19 cellular contexts compared by ENCODE assay signal in the genomic region with DNA sequence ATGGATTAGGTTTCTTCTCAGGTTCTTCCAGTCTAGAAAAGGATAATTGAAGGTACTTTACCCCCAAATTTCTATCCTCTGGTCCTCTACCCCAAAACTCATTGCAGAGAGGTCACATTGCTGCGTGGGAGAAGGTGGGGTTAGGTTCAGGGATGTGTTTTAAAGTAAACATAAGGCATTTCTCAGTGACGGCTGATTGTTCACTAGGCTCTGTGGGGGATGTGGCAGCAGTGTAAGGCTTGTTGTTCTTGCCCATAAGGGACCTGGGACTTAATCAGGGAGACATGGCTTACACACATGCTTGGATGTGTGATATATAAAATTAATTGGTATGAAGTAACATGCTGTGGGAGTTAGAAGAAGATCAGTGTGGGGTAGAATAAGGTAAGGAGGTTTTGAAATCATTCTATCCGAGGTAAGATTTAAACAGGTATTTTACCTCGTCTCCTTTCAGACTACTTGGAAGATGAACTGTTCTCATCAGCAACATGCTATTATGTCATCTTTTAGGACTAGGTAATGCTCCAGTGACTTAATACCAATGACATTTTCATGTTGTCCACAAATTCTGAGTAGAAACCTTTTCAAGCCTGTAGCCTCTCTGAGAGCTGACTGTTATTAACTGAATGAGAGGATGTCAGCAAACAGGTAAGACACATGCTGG.
"Had no signal": no experiment of that assay in that cellular context is flagged by ENCODE, and none has a peak within 500 bp of the region (broad histone marks: within the 10 kb centered on the region; RNA-seq: fewer than 3 reads in every experiment).

No MANE protein-coding gene starts in this region.

- DNase-seq: activated CD4-positive, alpha-beta memory T cell treated with anti-CD3 and anti-CD28 coated beads, Interleukin-2, amount 10 ng/mL, durations not matched to agents 7 days and 5 days; activated CD4-positive, alpha-beta T cell treated with anti-CD3 and anti-CD28 coated beads for 48 hours; activated effector memory CD4-positive, alpha-beta T cell treated with anti-CD3 and anti-CD28 coated beads, Interleukin-2, amount 50 U/mL, for 16 hours; activated naive CD4-positive, alpha-beta T cell treated with anti-CD3 and anti-CD28 coated beads, Interleukin-2, amount 50 U/mL, for 16 hours; activated T-cell treated with anti-CD3 and anti-CD28 coated beads, Interleukin-2, amount 50 U/mL, for 72 hours; central memory CD4-positive, alpha-beta T cell; colonic mucosa; dorsolateral prefrontal cortex; esophagus squamous epithelium; gastrocnemius medialis; head of caudate nucleus; hypothalamus; nucleus accumbens; right cardiac atrium; stimulated activated CD4-positive, alpha-beta T cell treated with anti-CD3 and anti-CD28 coated beads, Interleukin-12 subunit alpha, Interleukin-12 subunit beta, amount 100 ng/mL, for 4 hours; stomach; trophoblast cell had no signal

- H3K27ac Mint-ChIP-seq: activated CD4-positive, alpha-beta memory T cell treated with anti-CD3 and anti-CD28 coated beads, Interleukin-2, amount 10 ng/mL, durations not matched to agents 7 days and 5 days; activated T-cell treated with anti-CD3 and anti-CD28 coated beads, Interleukin-2, amount 50 U/mL, for 72 hours; memory B cell had no signal

- H3K27me3 Mint-ChIP-seq: activated CD4-positive, alpha-beta memory T cell treated with anti-CD3 and anti-CD28 coated beads, Interleukin-2, amount 10 ng/mL, durations not matched to agents 7 days and 5 days; memory B cell had no signal

- H3K9me3 Mint-ChIP-seq: activated CD4-positive, alpha-beta memory T cell treated with anti-CD3 and anti-CD28 coated beads, Interleukin-2, amount 10 ng/mL, durations not matched to agents 7 days and 5 days; activated T-cell treated with anti-CD3 and anti-CD28 coated beads, Interleukin-2, amount 50 U/mL, for 72 hours; memory B cell had no signal

- H3K4me3 Mint-ChIP-seq: activated CD4-positive, alpha-beta memory T cell treated with anti-CD3 and anti-CD28 coated beads, Interleukin-2, amount 10 ng/mL, durations not matched to agents 7 days and 5 days; activated T-cell treated with anti-CD3 and anti-CD28 coated beads, Interleukin-2, amount 50 U/mL, for 72 hours; memory B cell; nephron had no signal
